In genomic region chr4:101254776-101255175, GRCh38 we compare ENCODE assay signal across 28 cellular contexts.
"Had no signal": no experiment of that assay in that cellular context is flagged by ENCODE, and none has a peak within 500 bp of the region (broad histone marks: within the 10 kb centered on the region; RNA-seq: fewer than 3 reads in every experiment).

No MANE protein-coding gene starts in this region.

- ATAC-seq: activated CD4-positive, CD25-positive, alpha-beta regulatory T cell treated with anti-CD3 and anti-CD28 coated beads, Interleukin-2, amount 50 U/mL, for 24 hours; effector memory CD8-positive, alpha-beta T cell; esophagus mucosa; left lung; naive thymus-derived CD4-positive, alpha-beta T cell; stimulated activated naive B cell treated with anti-CD40 and anti-IgM and Interleukin-4, amounts not matched to agents 10 μg/mL and 1 μg/mL and 100 μg/mL, for 72 hours; T-cell had no signal

- H3K36me3 Mint-ChIP-seq: activated CD4-positive, alpha-beta memory T cell treated with anti-CD3 and anti-CD28 coated beads for 36 hours; activated naive CD4-positive, alpha-beta T cell treated with anti-CD3 and anti-CD28 coated beads, Interleukin-2, amount 10 ng/mL, durations not matched to agents 7 days and 5 days; brain; T-cell had no signal

- H3K36me3 ChIP-seq: ascending aorta, cardiac muscle cell, colonic mucosa, left lung, neural progenitor cell, right atrium auricular region, transverse colon had no signal

- H3K9me3 ChIP-seq: ascending aorta, colonic mucosa, left lung, right atrium auricular region, transverse colon had no signal

- H3K4me3 ChIP-seq: ascending aorta, cardiac muscle cell, colonic mucosa, left lung, neural progenitor cell, right atrium auricular region, smooth muscle cell, transverse colon had no signal

- H3K4me1 Mint-ChIP-seq: neural progenitor cell had no signal

- DNase-seq: activated CD4-positive, alpha-beta memory T cell treated with anti-CD3 and anti-CD28 coated beads for 36 hours; activated CD4-positive, alpha-beta T cell treated with anti-CD3 and anti-CD28 coated beads for 48 hours; activated CD8-positive, alpha-beta memory T cell treated with anti-CD3 and anti-CD28 coated beads, Interleukin-2, amount 50 U/mL, for 4 hours; activated gamma-delta T cell; activated naive CD4-positive, alpha-beta T cell treated with anti-CD3 and anti-CD28 coated beads, Interleukin-2, amount 10 ng/mL, durations not matched to agents 7 days and 5 days; activated naive CD8-positive, alpha-beta T cell treated with anti-CD3 and anti-CD28 coated beads, Interleukin-2, amount 10 ng/mL, durations not matched to agents 7 days and 5 days; activated T-cell treated with anti-CD3 and anti-CD28 coated beads, Interleukin-2, amount 50 U/mL, for 24 hours; cerebellar nuclear complex; colonic mucosa; effector memory CD8-positive, alpha-beta T cell; foreskin melanocyte; left lung; midbrain; naive thymus-derived CD4-positive, alpha-beta T cell; stimulated activated CD4-positive, alpha-beta T cell treated with anti-CD3 and anti-CD28 coated beads, Interleukin-15, amount 100 ng/mL, for 24 hours; stimulated activated CD4-positive, alpha-beta T cell treated with anti-CD3 and anti-CD28 coated beads, Interleukin-2, amount 100 ng/mL, for 24 hours; stimulated activated naive B cell treated with anti-CD40 and anti-IgM and Interleukin-4, amounts not matched to agents 10 μg/mL and 1 μg/mL and 100 μg/mL, for 72 hours; T-cell; transverse colon had no signal

- H3K4me2 ChIP-seq: neural progenitor cell, smooth muscle cell had no signal

- H3K27me3 ChIP-seq: ascending aorta, cardiac muscle cell, colonic mucosa, left lung, neural progenitor cell, right atrium auricular region, transverse colon had no signal

- H3K27ac ChIP-seq: ascending aorta, cardiac muscle cell, colonic mucosa, left lung, neural progenitor cell, right atrium auricular region, transverse colon had no signal

- H3K9me3 Mint-ChIP-seq: activated CD4-positive, alpha-beta memory T cell treated with anti-CD3 and anti-CD28 coated beads for 36 hours; activated naive CD4-positive, alpha-beta T cell treated with anti-CD3 and anti-CD28 coated beads, Interleukin-2, amount 10 ng/mL, durations not matched to agents 7 days and 5 days; activated naive CD8-positive, alpha-beta T cell treated with anti-CD3 and anti-CD28 coated beads, Interleukin-2, amount 10 ng/mL, durations not matched to agents 7 days and 5 days; activated T-cell treated with anti-CD3 and anti-CD28 coated beads, Interleukin-2, amount 50 U/mL, for 24 hours; brain; effector memory CD8-positive, alpha-beta T cell; naive thymus-derived CD4-positive, alpha-beta T cell; neural progenitor cell; T-cell; T-helper 2 cell treated with Interferon-gamma antibody and Interleukin-4, amounts not matched to agents 5 μg/mL and 100 μg/mL, for 36 hours had no signal

- H2AFZ ChIP-seq: neural progenitor cell had no signal

- H3K27me3 Mint-ChIP-seq: activated CD4-positive, alpha-beta memory T cell treated with anti-CD3 and anti-CD28 coated beads for 36 hours; activated naive CD4-positive, alpha-beta T cell treated with anti-CD3 and anti-CD28 coated beads, Interleukin-2, amount 10 ng/mL, durations not matched to agents 7 days and 5 days; activated naive CD8-positive, alpha-beta T cell treated with anti-CD3 and anti-CD28 coated beads, Interleukin-2, amount 10 ng/mL, durations not matched to agents 7 days and 5 days; activated T-cell treated with anti-CD3 and anti-CD28 coated beads, Interleukin-2, amount 50 U/mL, for 24 hours; brain; effector memory CD8-positive, alpha-beta T cell; naive thymus-derived CD4-positive, alpha-beta T cell; stimulated activated naive B cell treated with anti-CD40 and anti-IgM and Interleukin-4, amounts not matched to agents 10 μg/mL and 1 μg/mL and 100 μg/mL, for 72 hours; T-cell had no signal

- H3K27ac Mint-ChIP-seq: activated CD4-positive, alpha-beta memory T cell treated with anti-CD3 and anti-CD28 coated beads for 36 hours; activated naive CD4-positive, alpha-beta T cell treated with anti-CD3 and anti-CD28 coated beads, Interleukin-2, amount 10 ng/mL, durations not matched to agents 7 days and 5 days; activated naive CD8-positive, alpha-beta T cell treated with anti-CD3 and anti-CD28 coated beads, Interleukin-2, amount 10 ng/mL, durations not matched to agents 7 days and 5 days; activated T-cell treated with anti-CD3 and anti-CD28 coated beads, Interleukin-2, amount 50 U/mL, for 24 hours; brain; effector memory CD8-positive, alpha-beta T cell; naive thymus-derived CD4-positive, alpha-beta T cell; neural progenitor cell; stimulated activated naive B cell treated with anti-CD40 and anti-IgM and Interleukin-4, amounts not matched to agents 10 μg/mL and 1 μg/mL and 100 μg/mL, for 72 hours; T-cell; T-helper 2 cell treated with Interferon-gamma antibody and Interleukin-4, amounts not matched to agents 5 μg/mL and 100 μg/mL, for 36 hours had no signal

- H3K9ac ChIP-seq: neural progenitor cell had no signal

- H3K4me3 Mint-ChIP-seq: activated CD4-positive, alpha-beta memory T cell treated with anti-CD3 and anti-CD28 coated beads for 36 hours; activated naive CD4-positive, alpha-beta T cell treated with anti-CD3 and anti-CD28 coated beads, Interleukin-2, amount 10 ng/mL, durations not matched to agents 7 days and 5 days; activated naive CD8-positive, alpha-beta T cell treated with anti-CD3 and anti-CD28 coated beads, Interleukin-2, amount 10 ng/mL, durations not matched to agents 7 days and 5 days; activated T-cell treated with anti-CD3 and anti-CD28 coated beads, Interleukin-2, amount 50 U/mL, for 24 hours; brain; effector memory CD8-positive, alpha-beta T cell; neural progenitor cell; T-cell; T-helper 2 cell treated with Interferon-gamma antibody and Interleukin-4, amounts not matched to agents 5 μg/mL and 100 μg/mL, for 36 hours had no signal

- H3K4me1 ChIP-seq: ascending aorta, colonic mucosa had no signal
